9 cellular contexts compared by ENCODE assay signal in the genomic region with DNA sequence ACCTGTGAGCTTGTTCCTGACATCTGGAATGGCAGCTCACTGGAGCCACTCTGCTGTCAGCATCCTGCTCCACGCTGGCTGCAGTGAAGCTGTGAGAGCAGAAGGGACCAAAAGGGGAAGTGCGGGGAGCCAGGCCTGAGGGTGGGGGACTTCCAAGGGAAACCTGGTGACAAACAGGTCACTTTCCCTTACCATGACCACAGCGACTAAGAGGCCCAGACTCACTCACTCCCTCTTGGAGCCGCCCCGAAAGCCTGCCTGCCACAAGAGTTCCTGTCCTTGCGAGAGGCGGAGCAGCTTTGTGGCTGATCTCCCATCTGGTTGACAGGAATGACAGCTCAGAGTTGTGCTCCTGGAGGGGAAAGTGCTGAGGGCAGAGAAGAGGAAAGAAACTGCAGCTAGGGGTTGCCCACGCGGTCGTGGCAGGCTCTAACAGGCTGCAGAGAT.
DNase-seq lines count a peak whose midpoint lies in the region; ATAC-seq and TF ChIP-seq lines count a peak whose summit lies in the region.
"Had no signal": no experiment of that assay in that cellular context is flagged by ENCODE, and none has a peak within 500 bp of the region (broad histone marks: within the 10 kb centered on the region; RNA-seq: fewer than 3 reads in every experiment).

No MANE protein-coding gene starts in this region.

- TF ChIP-seq CTCF in GM12864 (IDR thresholded peaks at IDR 0.05; ENCODE audit: low read depth, low read length, missing control alignments): no peak
- no peak for TF ChIP-seq CTCF in lower leg skin (IDR thresholded peaks at IDR 0.05)
- TF ChIP-seq CTCF in OCI-LY7 (conservative IDR thresholded peaks at IDR 0.05; ENCODE audit: low read length): no peak

- no peak overlapping the region for H2AFZ ChIP-seq in OCI-LY7 (ENCODE audit: low read length)

- in situ Hi-C loops in ACHN (cut with HindIII; ENCODE audit: low pct_ligation_motif_present, low pct_unique_long_range_greater_than_20kb, low sequenced_read_pairs): no loop called here

- no TSS peak for BruUV-seq in OCI-LY7 (replicated peaks; lab: Mats Ljungman, UMichigan)

- H3K9me3 ChIP-seq in OCI-LY7 (ENCODE audit: low read length): no peaks in the 10 kb centered on the region
- H3K9me3 ChIP-seq: SJCRH30 had no signal

- DNase-seq in GM12864 (ENCODE audit: low read depth) (peak; percentile 60), GM19240 (ENCODE audit: insufficient read length, low spot score) (peak; percentile 36), UCSD-AML1 (lab: John Stamatoyannopoulos, UW; ENCODE audit: unreplicated experiment) (peak; percentile 86), ACHN (no peak), A172 (ENCODE audit: low spot score) (no peak), lower leg skin (ENCODE audit: low spot score in 2 of 2) (no peak), OCI-LY7 (ENCODE audit: low spot score) (no peak)
- DNase-seq: SJCRH30 had no signal

- H3K4me3 ChIP-seq in GM12864 (ENCODE audit: low read depth, low read length) (peak overlapping the region; percentile 12; the same call in 1 of the 2 replicates), lower leg skin (ENCODE audit: low read depth, poor library complexity, severe bottlenecking) (no peak overlapping the region), OCI-LY7 (ENCODE audit: low read depth, low read length, poor library complexity, severe bottlenecking) (no peak overlapping the region)
- H3K4me3 ChIP-seq: SJCRH30 had no signal

- POLR2A ChIA-PET in OCI-LY7 (lab: Charles Lee): no interaction called here

- no peak for TF ChIP-seq POLR2A in lower leg skin (IDR thresholded peaks at IDR 0.05)

- no peak overlapping the region for H3K27ac ChIP-seq in OCI-LY7 (ENCODE audit: low read depth, low read length, poor library complexity, severe bottlenecking)
- H3K27ac ChIP-seq: SJCRH30 had no signal

- H3K9me2 ChIP-seq in OCI-LY7 (ENCODE audit: insufficient read depth, low read length): no peaks in the 10 kb centered on the region

- CTCF ChIA-PET in OCI-LY7 (lab: Charles Lee; ENCODE audit: unreplicated experiment): no interaction called here

- no peak overlapping the region for H3K4me2 ChIP-seq in OCI-LY7 (ENCODE audit: low read length)

- H3K79me2 ChIP-seq in OCI-LY7 (ENCODE audit: insufficient read depth, low read depth, low read length): no peaks in the 10 kb centered on the region

- no peaks in the 10 kb centered on the region for H3K36me3 ChIP-seq in OCI-LY7 (ENCODE audit: insufficient read depth, low read length)
- H3K36me3 ChIP-seq: SJCRH30 had no signal

- intact Hi-C loops in lower leg skin (cut with DNase I; ENCODE audit: low total_unique reads): no loop called here
- intact Hi-C loops in OCI-LY7 (cut with micrococcal nuclease; ENCODE audit: unreplicated experiment): no loop called here

- peak; percentile 77 for ATAC-seq in HG03025 (IDR thresholded peaks at IDR 0.05; ENCODE audit: low FRiP score, unreplicated experiment)

- H3K4me1 ChIP-seq in OCI-LY7 (ENCODE audit: insufficient read depth, low read length, poor library complexity, severe bottlenecking): no peaks in the 10 kb centered on the region
- H3K4me1 ChIP-seq: SJCRH30 had no signal

- 28 to 30% methylated on average over 9 to 10 of the region's 10 CpGs for WGBS in lower leg skin, 2 donors

- no peaks in the 10 kb centered on the region for H4K20me1 ChIP-seq in OCI-LY7 (ENCODE audit: insufficient read depth, low read length)

Comparison
In these comparisons a context has a peak if more than half of its experiments do, and no peak if none do; other contexts are left out.
1. DNase-seq: peak in GM12864 (single experiment), GM19240 (single experiment) and UCSD-AML1 (single experiment); none in ACHN (single experiment), A172 (single experiment), lower leg skin (0 of 2) and OCI-LY7 (single experiment).